In the genomic region with DNA sequence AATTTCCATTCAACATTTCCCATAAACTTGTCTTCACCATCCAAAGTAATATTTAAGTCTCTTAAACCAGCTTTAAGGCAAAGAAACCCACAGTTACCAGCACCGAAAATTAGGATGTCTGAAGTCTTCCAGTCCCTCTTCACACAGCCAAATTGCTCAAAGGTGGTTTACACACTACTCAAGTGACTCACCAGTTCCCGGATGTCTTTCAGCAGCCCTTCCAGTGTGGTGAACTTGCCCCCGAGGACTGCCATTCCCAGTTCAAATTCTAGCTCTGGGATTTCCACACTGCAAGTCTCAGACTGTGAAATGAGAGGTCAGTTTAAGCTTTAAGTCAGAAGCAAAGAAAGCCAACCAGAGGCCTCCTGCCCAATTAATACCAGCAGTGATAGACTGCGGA, we compare ENCODE assay signal across 19 cellular contexts. TPM values are rescaled to one million over a fixed set of nuclear protein-coding genes. Genes with fewer than 3 reads are reported as not detected.
DNase-seq lines count a peak whose midpoint lies in the region; ATAC-seq and TF ChIP-seq lines count a peak whose summit lies in the region.
"Had no signal": no experiment of that assay in that cellular context is flagged by ENCODE, and none has a peak within 500 bp of the region (broad histone marks: within the 10 kb centered on the region; RNA-seq: fewer than 3 reads in every experiment).

No MANE protein-coding gene starts in this region.

- H3K9me2 ChIP-seq in PC-3 (replicated peaks; ENCODE audit: low read length), result no peaks in the 10 kb centered on the region

- no peaks in the 10 kb centered on the region for H3K27me3 Mint-ChIP-seq in MCF 10A (ENCODE audit: insufficient read depth, unreplicated experiment)
- no peaks in the 10 kb centered on the region for H3K27me3 Mint-ChIP-seq in central memory CD8-positive, alpha-beta T cell
- no peaks in the 10 kb centered on the region for H3K27me3 Mint-ChIP-seq in stimulated activated naive CD8-positive, alpha-beta T cell treated with anti-CD3 and anti-CD28 coated beads, Interleukin-15, amount 100 ng/mL, for 72 hours
- H3K27me3 Mint-ChIP-seq in endothelial cell (ENCODE audit: unreplicated experiment), result peaks cover 3% of the 10 kb centered on the region
- H3K27me3 Mint-ChIP-seq: activated CD4-positive, alpha-beta T cell treated with anti-CD3 and anti-CD28 coated beads, Interleukin-2, amount 10 ng/mL, durations not matched to agents 7 days and 5 days; activated naive CD8-positive, alpha-beta T cell treated with anti-CD3 and anti-CD28 coated beads, Interleukin-2, amount 10 ng/mL, durations not matched to agents 7 days and 5 days; B cell; dendritic cell treated with granulocyte-macrophage colony-stimulating factor and Interleukin-4, amounts not matched to agents 40 ng/mL and 50 ng/mL, for 4 days had no signal

- no peak overlapping the region for H3K9ac ChIP-seq in PC-3 (ENCODE audit: low read length)

- H3K9me3 ChIP-seq in breast epithelium (no peaks in the 10 kb centered on the region), PC-3 (ENCODE audit: low read length) (no peaks in the 10 kb centered on the region)
- H3K9me3 ChIP-seq: HAP-1, psoas muscle had no signal

- no peak overlapping the region for H3K4me3 ChIP-seq in breast epithelium
- no peak overlapping the region for H3K4me3 ChIP-seq in PC-3 (ENCODE audit: low read length)
- H3K4me3 ChIP-seq: HAP-1, PC-9, psoas muscle had no signal

- no peak for TF ChIP-seq POLR2A in breast epithelium (IDR thresholded peaks at IDR 0.05)

- peak overlapping the region; percentile 85 for H3K27ac Mint-ChIP-seq in MCF 10A (ENCODE audit: low read depth, unreplicated experiment)
- peak overlapping the region; percentile 16 for H3K27ac Mint-ChIP-seq in central memory CD8-positive, alpha-beta T cell (ENCODE audit: low read depth)
- no peak overlapping the region for H3K27ac Mint-ChIP-seq in stimulated activated naive CD8-positive, alpha-beta T cell treated with anti-CD3 and anti-CD28 coated beads, Interleukin-15, amount 100 ng/mL, for 72 hours
- no peak overlapping the region for H3K27ac Mint-ChIP-seq in endothelial cell (ENCODE audit: unreplicated experiment)
- H3K27ac Mint-ChIP-seq: activated CD4-positive, alpha-beta T cell treated with anti-CD3 and anti-CD28 coated beads, Interleukin-2, amount 10 ng/mL, durations not matched to agents 7 days and 5 days; activated naive CD8-positive, alpha-beta T cell treated with anti-CD3 and anti-CD28 coated beads, Interleukin-2, amount 10 ng/mL, durations not matched to agents 7 days and 5 days; B cell; dendritic cell treated with granulocyte-macrophage colony-stimulating factor and Interleukin-4, amounts not matched to agents 40 ng/mL and 50 ng/mL, for 4 days had no signal

- CTCF ChIA-PET in MCF 10A (lab: Yijun Ruan, JAX) (interaction anchor here (1.5 to 1.9 kb wide), 2 partner anchors 11 to 54 kb away, joined by 4 to 5 read pairs; no protein-coding TSS in a partner anchor), PC-3 (lab: Charles Lee) (interaction anchor here (0.6 kb wide), 1 partner anchor 89 kb away, joined by 4 read pairs; no protein-coding TSS in a partner anchor)

- no peaks in the 10 kb centered on the region for H3K9me3 Mint-ChIP-seq in MCF 10A (ENCODE audit: unreplicated experiment)
- H3K9me3 Mint-ChIP-seq in central memory CD8-positive, alpha-beta T cell, result no peaks in the 10 kb centered on the region
- H3K9me3 Mint-ChIP-seq in stimulated activated naive CD8-positive, alpha-beta T cell treated with anti-CD3 and anti-CD28 coated beads, Interleukin-15, amount 100 ng/mL, for 72 hours, result no peaks in the 10 kb centered on the region
- H3K9me3 Mint-ChIP-seq in endothelial cell (ENCODE audit: unreplicated experiment), result no peaks in the 10 kb centered on the region
- H3K9me3 Mint-ChIP-seq: activated CD4-positive, alpha-beta T cell treated with anti-CD3 and anti-CD28 coated beads, Interleukin-2, amount 10 ng/mL, durations not matched to agents 7 days and 5 days; activated naive CD8-positive, alpha-beta T cell treated with anti-CD3 and anti-CD28 coated beads, Interleukin-2, amount 10 ng/mL, durations not matched to agents 7 days and 5 days; dendritic cell treated with granulocyte-macrophage colony-stimulating factor and Interleukin-4, amounts not matched to agents 40 ng/mL and 50 ng/mL, for 4 days had no signal

- BruUV-seq in MCF 10A (replicated peaks; lab: Mats Ljungman, UMichigan) (no TSS peak), PC-3 (replicated peaks; lab: Mats Ljungman, UMichigan) (no TSS peak)

- H3K79me2 ChIP-seq in PC-3 (ENCODE audit: low read length), result peaks cover 31% of the 10 kb centered on the region

- peak; percentile 82 for ATAC-seq in PC-3
- ATAC-seq in central memory CD8-positive, alpha-beta T cell (replicated peaks; ENCODE audit: extremely low read depth, poor library complexity, severe bottlenecking), result no peak
- peak; percentile 41 for ATAC-seq in stimulated activated naive CD8-positive, alpha-beta T cell treated with anti-CD3 and anti-CD28 coated beads, Interleukin-15, amount 100 ng/mL, for 72 hours

- H3F3A ChIP-seq in PC-3 (ENCODE audit: low read length, unreplicated experiment), result no peaks in the 10 kb centered on the region

- H3K27me3 ChIP-seq in breast epithelium (no peaks in the 10 kb centered on the region), PC-3 (ENCODE audit: low read length) (no peaks in the 10 kb centered on the region)

- peak overlapping the region; percentile 11 for H3K4me2 ChIP-seq in PC-3 (ENCODE audit: low read length)
- H3K4me2 ChIP-seq: PC-9 had no signal

- no peak overlapping the region for H2AFZ ChIP-seq in PC-3 (ENCODE audit: low read length)
- H2AFZ ChIP-seq: PC-9 had no signal

- H3K4me3 Mint-ChIP-seq in MCF 10A (ENCODE audit: unreplicated experiment) (no peak overlapping the region), endothelial cell (ENCODE audit: unreplicated experiment) (no peak overlapping the region)
- no peak overlapping the region for H3K4me3 Mint-ChIP-seq in central memory CD8-positive, alpha-beta T cell
- peak overlapping the region in 1 of 2 donors; percentile 10 for H3K4me3 Mint-ChIP-seq in stimulated activated naive CD8-positive, alpha-beta T cell treated with anti-CD3 and anti-CD28 coated beads, Interleukin-15, amount 100 ng/mL, for 72 hours
- H3K4me3 Mint-ChIP-seq: activated CD4-positive, alpha-beta T cell treated with anti-CD3 and anti-CD28 coated beads, Interleukin-2, amount 10 ng/mL, durations not matched to agents 7 days and 5 days; activated naive CD8-positive, alpha-beta T cell treated with anti-CD3 and anti-CD28 coated beads, Interleukin-2, amount 10 ng/mL, durations not matched to agents 7 days and 5 days; B cell; dendritic cell treated with granulocyte-macrophage colony-stimulating factor and Interleukin-4, amounts not matched to agents 40 ng/mL and 50 ng/mL, for 4 days had no signal

- TF ChIP-seq CTCF in MCF 10A (IDR thresholded peaks at IDR 0.05; ENCODE audit: unreplicated experiment) (no peak), breast epithelium (IDR thresholded peaks at IDR 0.05) (no peak), PC-3 (conservative IDR thresholded peaks at IDR 0.05; ENCODE audit: low read depth, low read length) (no peak), endothelial cell (IDR thresholded peaks at IDR 0.05; ENCODE audit: unreplicated experiment) (no peak)

- POLR2A ChIA-PET in MCF 10A (lab: Yijun Ruan, JAX) (interaction anchor here (2.7 kb wide), 1 partner anchor 9 kb away, joined by 14 read pairs; no protein-coding TSS in a partner anchor), PC-3 (lab: Charles Lee; ENCODE audit: unreplicated experiment) (interaction anchor here (0.6 kb wide), 1 partner anchor 315 kb away, joined by 9 read pairs; a partner anchor contains a TSS)

- H3K4me1 Mint-ChIP-seq in MCF 10A (ENCODE audit: insufficient read depth, unreplicated experiment) (peaks cover 26% of the 10 kb centered on the region), endothelial cell (ENCODE audit: unreplicated experiment) (peaks cover 6% of the 10 kb centered on the region)
- peaks cover 46% of the 10 kb centered on the region for H3K4me1 Mint-ChIP-seq in central memory CD8-positive, alpha-beta T cell
- H3K4me1 Mint-ChIP-seq in stimulated activated naive CD8-positive, alpha-beta T cell treated with anti-CD3 and anti-CD28 coated beads, Interleukin-15, amount 100 ng/mL, for 72 hours, result peaks cover 85% of the 10 kb centered on the region

- DNase-seq in MCF 10A (ENCODE audit: unreplicated experiment) (peak; percentile 84), breast epithelium (ENCODE audit: low spot score in 2 of 2) (no peak), PC-3 (peak; percentile 73), SKM-1 treated with dmso at 0.1 percent for 144 hours (lab: John Stamatoyannopoulos, UW; ENCODE audit: unreplicated experiment) (no peak), T1000 (lab: John Stamatoyannopoulos, UW) (no peak), endothelial cell (ENCODE audit: low spot score) (no peak)
- DNase-seq in central memory CD8-positive, alpha-beta T cell (ENCODE audit: low spot score in 2 of 2), result no peak
- no peak for DNase-seq in stimulated activated naive CD8-positive, alpha-beta T cell treated with anti-CD3 and anti-CD28 coated beads, Interleukin-15, amount 100 ng/mL, for 72 hours
- DNase-seq: activated CD4-positive, alpha-beta T cell treated with anti-CD3 and anti-CD28 coated beads, Interleukin-2, amount 10 ng/mL, durations not matched to agents 7 days and 5 days; activated naive CD8-positive, alpha-beta T cell treated with anti-CD3 and anti-CD28 coated beads, Interleukin-2, amount 10 ng/mL, durations not matched to agents 7 days and 5 days; PC-9; psoas muscle; stimulated activated CD4-positive, alpha-beta T cell treated with anti-CD3 and anti-CD28 coated beads, Interleukin-2, amount 100 ng/mL, for 48 hours; stimulated activated naive CD4-positive, alpha-beta T cell had no signal

- peaks cover 90% of the 10 kb centered on the region for H3K36me3 Mint-ChIP-seq in MCF 10A (ENCODE audit: insufficient read depth, unreplicated experiment)
- peaks cover 66% of the 10 kb centered on the region for H3K36me3 Mint-ChIP-seq in central memory CD8-positive, alpha-beta T cell (ENCODE audit: insufficient read depth)
- H3K36me3 Mint-ChIP-seq in endothelial cell (ENCODE audit: low read depth, unreplicated experiment), result peaks cover 43% of the 10 kb centered on the region

- no peak overlapping the region for H3K27ac ChIP-seq in breast epithelium
- peak overlapping the region; percentile 41 for H3K27ac ChIP-seq in PC-3 (ENCODE audit: low read length)
- H3K27ac ChIP-seq: PC-9, psoas muscle had no signal

- intact Hi-C loops in MCF 10A (cut with micrococcal nuclease), result no loop called here
- intact Hi-C loops in breast epithelium (cut with DNase I; ENCODE audit: low total_unique reads), result no loop called here
- intact Hi-C loops in PC-3 (cut with micrococcal nuclease), result no loop called here

- H3K4me1 ChIP-seq in breast epithelium (peaks cover 0 to 9% of the 10 kb centered on the region in 2 donors), PC-3 (ENCODE audit: insufficient read depth, low read length) (peaks cover 30% of the 10 kb centered on the region)
- H3K4me1 ChIP-seq: HAP-1 had no signal

- H4K20me1 ChIP-seq in PC-3 (ENCODE audit: low read length), result no peaks in the 10 kb centered on the region; the same call in 1 of the 2 replicates

- H3K36me3 ChIP-seq in breast epithelium (no peaks in the 10 kb centered on the region), PC-3 (ENCODE audit: low read depth, low read length) (peaks cover 83% of the 10 kb centered on the region)

RNA-seq across cellular contexts. Expression of a gene that starts 5.1 kb away (rescaled TPM):
- total RNA-seq in MCF 10A (2022) (82.5 and 105 TPM in 2 replicates), breast epithelium (10 to 100 TPM; 29.4 to 38.7 (median 34.7) TPM), PC-3 (2014; rRNA removed) (86.5 and 89.5 TPM in 2 replicates), endothelial cell (ENCODE audit: unreplicated experiment) (33.4 TPM)

RNA-seq across cellular contexts. Expression of a gene that starts 9.0 kb away (rescaled TPM):
- total RNA-seq in MCF 10A (2022), result not detected in 2 replicates
- not detected for total RNA-seq in breast epithelium
- not detected in 2 replicates for total RNA-seq in PC-3 (2014; rRNA removed)
- not detected for total RNA-seq in endothelial cell (ENCODE audit: unreplicated experiment)
- total RNA-seq: activated CD4-positive, alpha-beta T cell treated with anti-CD3 and anti-CD28 coated beads, Interleukin-2, amount 10 ng/mL, durations not matched to agents 7 days and 5 days; activated naive CD8-positive, alpha-beta T cell treated with anti-CD3 and anti-CD28 coated beads, Interleukin-2, amount 10 ng/mL, durations not matched to agents 7 days and 5 days; B cell; frontal cortex; HT-29; PC-9; psoas muscle had no signal

RNA-seq across cellular contexts. Expression of a gene that starts 9.9 kb away (rescaled TPM):
- total RNA-seq in MCF 10A (2022) (11.8 and 15.1 TPM in 2 replicates), breast epithelium (10 to 100 TPM in 2 of 3 donors, 1 to 10 TPM in 1; 9.9 to 19.8 (median 15.1) TPM), PC-3 (2014; rRNA removed) (28.9 and 38.0 TPM in 2 replicates), endothelial cell (ENCODE audit: unreplicated experiment) (16.9 TPM)

RNA-seq across cellular contexts. Expression of a gene that starts 40.4 kb away (rescaled TPM):
- total RNA-seq in MCF 10A (2022) (not detected in 2 replicates), breast epithelium (under 1 TPM in 1 of 3 donors, not detected in 2; 0.33 TPM), PC-3 (2014; rRNA removed) (not detected in 2 replicates), endothelial cell (ENCODE audit: unreplicated experiment) (not detected)
- total RNA-seq: activated CD4-positive, alpha-beta T cell treated with anti-CD3 and anti-CD28 coated beads, Interleukin-2, amount 10 ng/mL, durations not matched to agents 7 days and 5 days; activated naive CD8-positive, alpha-beta T cell treated with anti-CD3 and anti-CD28 coated beads, Interleukin-2, amount 10 ng/mL, durations not matched to agents 7 days and 5 days; B cell; frontal cortex; HT-29; PC-9 had no signal

RNA-seq across cellular contexts. Expression of a gene that starts 47.0 kb away (rescaled TPM):
- not detected in 2 replicates for total RNA-seq in MCF 10A (2022)
- total RNA-seq in breast epithelium, result not detected
- not detected in 2 replicates for total RNA-seq in PC-3 (2014; rRNA removed)
- total RNA-seq in endothelial cell (ENCODE audit: unreplicated experiment), result not detected
- total RNA-seq: activated CD4-positive, alpha-beta T cell treated with anti-CD3 and anti-CD28 coated beads, Interleukin-2, amount 10 ng/mL, durations not matched to agents 7 days and 5 days; activated naive CD8-positive, alpha-beta T cell treated with anti-CD3 and anti-CD28 coated beads, Interleukin-2, amount 10 ng/mL, durations not matched to agents 7 days and 5 days; B cell; frontal cortex; HT-29; PC-9 had no signal

Comparison
In these comparisons a context has a peak if more than half of its experiments do, and no peak if none do; other contexts are left out.
1. DNase-seq: peak in MCF 10A (single experiment) and PC-3 (single experiment); none in breast epithelium (0 of 2), central memory CD8-positive, alpha-beta T cell (0 of 2), stimulated activated naive CD8-positive, alpha-beta T cell treated with anti-CD3 and anti-CD28 coated beads, Interleukin-15, amount 100 ng/mL, for 72 hours (0 of 2), SKM-1 treated with dmso at 0.1 percent for 144 hours (single experiment), T1000 (single experiment) and endothelial cell (single experiment).
2. H3K27ac Mint-ChIP-seq: peak in MCF 10A (single experiment) and central memory CD8-positive, alpha-beta T cell (single experiment); none in stimulated activated naive CD8-positive, alpha-beta T cell treated with anti-CD3 and anti-CD28 coated beads, Interleukin-15, amount 100 ng/mL, for 72 hours (0 of 2) and endothelial cell (single experiment).